In genomic region chr14:49581961-49582210, GRCh38 we compare ENCODE assay signal across 2 cellular contexts.
TF ChIP-seq lines count a peak whose summit lies in the region.

No MANE protein-coding gene starts in this region.

TF ChIP-seq in HEK293, 187 proteins besides CTCF, POLR2A, EP300 and RAD21:
- TF ChIP-seq PRDM10 (tag by site-specific recombination; IDR thresholded peaks at IDR 0.05): no peak
- TF ChIP-seq SCRT2 (tag by site-specific recombination; IDR thresholded peaks at IDR 0.05): 0 out of 2 replicates have a peak, but pooled peaks have one; percentile 33
- TF ChIP-seq, protein P1, sequence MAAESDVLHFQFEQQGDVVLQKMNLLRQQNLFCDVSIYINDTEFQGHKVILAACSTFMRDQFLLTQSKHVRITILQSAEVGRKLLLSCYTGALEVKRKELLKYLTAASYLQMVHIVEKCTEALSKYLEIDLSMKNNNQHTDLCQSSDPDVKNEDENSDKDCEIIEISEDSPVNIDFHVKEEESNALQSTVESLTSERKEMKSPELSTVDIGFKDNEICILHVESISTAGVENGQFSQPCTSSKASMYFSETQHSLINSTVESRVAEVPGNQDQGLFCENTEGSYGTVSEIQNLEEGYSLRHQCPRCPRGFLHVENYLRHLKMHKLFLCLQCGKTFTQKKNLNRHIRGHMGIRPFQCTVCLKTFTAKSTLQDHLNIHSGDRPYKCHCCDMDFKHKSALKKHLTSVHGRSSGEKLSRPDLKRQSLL (tag by site-specific recombination; IDR thresholded peaks at IDR 0.05): peak; percentile 67; the same call in 1 of the 2 replicates
- TF ChIP-seq, protein P2, sequence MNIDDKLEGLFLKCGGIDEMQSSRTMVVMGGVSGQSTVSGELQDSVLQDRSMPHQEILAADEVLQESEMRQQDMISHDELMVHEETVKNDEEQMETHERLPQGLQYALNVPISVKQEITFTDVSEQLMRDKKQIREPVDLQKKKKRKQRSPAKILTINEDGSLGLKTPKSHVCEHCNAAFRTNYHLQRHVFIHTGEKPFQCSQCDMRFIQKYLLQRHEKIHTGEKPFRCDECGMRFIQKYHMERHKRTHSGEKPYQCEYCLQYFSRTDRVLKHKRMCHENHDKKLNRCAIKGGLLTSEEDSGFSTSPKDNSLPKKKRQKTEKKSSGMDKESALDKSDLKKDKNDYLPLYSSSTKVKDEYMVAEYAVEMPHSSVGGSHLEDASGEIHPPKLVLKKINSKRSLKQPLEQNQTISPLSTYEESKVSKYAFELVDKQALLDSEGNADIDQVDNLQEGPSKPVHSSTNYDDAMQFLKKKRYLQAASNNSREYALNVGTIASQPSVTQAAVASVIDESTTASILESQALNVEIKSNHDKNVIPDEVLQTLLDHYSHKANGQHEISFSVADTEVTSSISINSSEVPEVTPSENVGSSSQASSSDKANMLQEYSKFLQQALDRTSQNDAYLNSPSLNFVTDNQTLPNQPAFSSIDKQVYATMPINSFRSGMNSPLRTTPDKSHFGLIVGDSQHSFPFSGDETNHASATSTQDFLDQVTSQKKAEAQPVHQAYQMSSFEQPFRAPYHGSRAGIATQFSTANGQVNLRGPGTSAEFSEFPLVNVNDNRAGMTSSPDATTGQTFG (tag by site-specific recombination; IDR thresholded peaks at IDR 0.05; ENCODE audit: borderline replicate concordance): no peak
TF ChIP-seq in HEK293: peak in this region for 2.

TF ChIP-seq in GM12878, 131 proteins besides CTCF, POLR2A, EP300 and RAD21:
- no peak for TF ChIP-seq PKNOX1 (IDR thresholded peaks at IDR 0.05)
- no peak for TF ChIP-seq NR2C1 (IDR thresholded peaks at IDR 0.05)
- TF ChIP-seq DPF2 (IDR thresholded peaks at IDR 0.05): no peak
- no peak; the same call in 1 of the 2 replicates for TF ChIP-seq MTA3 (IDR thresholded peaks at IDR 0.05; ENCODE audit: borderline replicate concordance, low read length)
- TF ChIP-seq PML (IDR thresholded peaks at IDR 0.05; ENCODE audit: low read length): 0 out of 2 replicates have a peak, but pooled peaks have one; percentile 50
- TF ChIP-seq CBFB (IDR thresholded peaks at IDR 0.05; ENCODE audit: low read depth): 0 out of 2 replicates have a peak, but pooled peaks have one; percentile 29
- 0 out of 2 replicates have a peak, but pooled peaks have one; percentile 46 for TF ChIP-seq ZBED1 (IDR thresholded peaks at IDR 0.05; ENCODE audit: borderline replicate concordance)
- peak; percentile 47; the same call in 1 of the 2 replicates for TF ChIP-seq POLR2AphosphoS5 (IDR thresholded peaks at IDR 0.05; ENCODE audit: low read length)
